12 cellular contexts compared by ENCODE assay signal in the genomic region with DNA sequence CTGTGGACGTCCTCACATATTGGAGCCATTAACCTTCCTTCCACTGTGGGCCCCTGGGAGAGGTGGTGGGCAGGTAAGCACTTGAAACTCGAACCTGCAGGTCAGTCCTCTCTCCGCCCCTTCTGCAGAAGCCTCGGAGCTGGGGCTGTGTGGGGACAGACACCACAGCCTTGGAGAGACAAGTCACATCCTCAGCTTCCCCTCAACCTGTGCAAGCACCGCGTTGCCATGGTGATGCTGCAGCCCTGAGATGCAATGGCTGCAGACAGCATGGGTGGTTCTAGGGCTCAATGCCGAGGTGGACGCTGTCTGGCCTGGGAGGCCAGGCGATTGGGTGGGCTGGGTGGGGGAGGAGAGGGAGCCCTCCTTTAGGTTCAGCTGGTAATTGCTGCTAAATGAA. TPM values are rescaled to one million over a fixed set of nuclear protein-coding genes. Genes with fewer than 3 reads are reported as not detected.
"Had no signal": no experiment of that assay in that cellular context is flagged by ENCODE, and none has a peak within 500 bp of the region (broad histone marks: within the 10 kb centered on the region; RNA-seq: fewer than 3 reads in every experiment).

No MANE protein-coding gene starts in this region.

- H3K36me3 ChIP-seq: adrenal gland, neural progenitor cell, ovary had no signal

- H3K27me3 ChIP-seq: adrenal gland, ovary, testis had no signal

- H3K4me3 ChIP-seq: adrenal gland, neural progenitor cell, ovary, testis had no signal

- H3K27ac ChIP-seq: adrenal gland, foreskin keratinocyte, neural progenitor cell, ovary had no signal

- DNase-seq: activated effector memory CD4-positive, alpha-beta T cell treated with anti-CD3 and anti-CD28 coated beads, Interleukin-2, amount 50 U/mL, for 16 hours; activated T-cell treated with anti-CD3 and anti-CD28 coated beads, Interleukin-2, amount 50 U/mL, for 1 hour; adrenal gland; effector memory CD4-positive, alpha-beta T cell; foreskin keratinocyte; left colon; stimulated activated CD4-positive, alpha-beta T cell treated with anti-CD3 and anti-CD28 coated beads, Interleukin-1b, Interleukin-23, amount 100 ng/mL, for 48 hours; stimulated activated naive CD8-positive, alpha-beta T cell treated with anti-CD3 and anti-CD28 coated beads, Interleukin-15, amount 100 ng/mL, for 72 hours had no signal

- H3K9ac ChIP-seq: neural progenitor cell had no signal

- H2AFZ ChIP-seq: neural progenitor cell had no signal

- H3K9me3 ChIP-seq: adrenal gland, ovary, testis had no signal

- ATAC-seq: activated CD4-positive, CD25-positive, alpha-beta regulatory T cell treated with anti-CD3 and anti-CD28 coated beads, Interleukin-2, amount 50 U/mL, for 24 hours; foreskin keratinocyte; stimulated activated naive CD8-positive, alpha-beta T cell treated with anti-CD3 and anti-CD28 coated beads, Interleukin-15, amount 100 ng/mL, for 72 hours had no signal

- H3K4me1 ChIP-seq: foreskin keratinocyte had no signal

RNA-seq across cellular contexts. Expression of a gene that starts 39.5 kb away (rescaled TPM):
- total RNA-seq: foreskin keratinocyte had no signal
- polyA plus RNA-seq: foreskin keratinocyte had no signal
